ENCODE assay signal across 23 cellular contexts in the genomic region with DNA sequence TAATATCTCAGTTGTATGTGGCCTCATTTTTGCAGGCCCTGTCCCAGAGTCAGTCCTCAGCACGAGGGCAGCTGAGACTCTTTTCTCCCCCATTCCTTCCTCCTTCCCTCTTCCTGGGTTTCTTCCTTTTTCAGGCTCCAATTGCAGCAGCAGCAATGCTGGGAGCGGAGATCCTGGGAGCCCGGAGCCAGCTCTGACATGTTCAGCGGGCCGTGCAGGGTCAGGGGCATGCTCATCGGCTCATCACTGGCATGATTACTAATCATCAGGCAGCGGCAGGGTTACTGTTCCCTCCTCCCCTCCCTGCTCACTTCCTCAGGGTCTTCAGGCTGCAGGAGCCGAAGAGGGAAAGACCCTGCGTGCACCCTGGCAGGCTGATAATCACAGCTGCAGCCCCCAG. TPM values are rescaled to one million over a fixed set of nuclear protein-coding genes. Genes with fewer than 3 reads are reported as not detected.
DNase-seq lines count a peak whose midpoint lies in the region; ATAC-seq and TF ChIP-seq lines count a peak whose summit lies in the region.
"Had no signal": no experiment of that assay in that cellular context is flagged by ENCODE, and none has a peak within 500 bp of the region (broad histone marks: within the 10 kb centered on the region; RNA-seq: fewer than 3 reads in every experiment).

No MANE protein-coding gene starts in this region.

- no peaks in the 10 kb centered on the region for H3K36me3 Mint-ChIP-seq in activated naive CD8-positive, alpha-beta T cell
- no peaks in the 10 kb centered on the region for H3K36me3 Mint-ChIP-seq in activated naive CD8-positive, alpha-beta T cell treated with anti-CD3 and anti-CD28 coated beads for 36 hours
- H3K36me3 Mint-ChIP-seq in nephron (ENCODE audit: low read depth) = no peaks in the 10 kb centered on the region
- H3K36me3 Mint-ChIP-seq: CD4-positive, alpha-beta memory T cell had no signal

- no peak for TF ChIP-seq CTCF in foreskin keratinocyte (conservative IDR thresholded peaks at IDR 0.05)
- TF ChIP-seq CTCF in nephron (IDR thresholded peaks at IDR 0.05; ENCODE audit: unreplicated experiment in 3 of 3) = no peak

- H3K4me1 ChIP-seq in foreskin keratinocyte = peaks cover 16% of the 10 kb centered on the region
- no peaks in the 10 kb centered on the region for H3K4me1 ChIP-seq in effector memory CD4-positive, alpha-beta T cell (ENCODE audit: control insufficient read depth, insufficient read depth, low read length, poor library complexity, severe bottlenecking)
- H3K4me1 ChIP-seq: HAP-1 had no signal

- H3K9me3 Mint-ChIP-seq in activated naive CD8-positive, alpha-beta T cell (ENCODE audit: low read depth) = no peaks in the 10 kb centered on the region
- H3K9me3 Mint-ChIP-seq in activated naive CD8-positive, alpha-beta T cell treated with anti-CD3 and anti-CD28 coated beads for 36 hours = peaks cover 1% of the 10 kb centered on the region
- H3K9me3 Mint-ChIP-seq in nephron = no peaks in the 10 kb centered on the region

- H3K27me3 Mint-ChIP-seq in activated naive CD8-positive, alpha-beta T cell = peaks cover 9% of the 10 kb centered on the region
- H3K27me3 Mint-ChIP-seq in activated naive CD8-positive, alpha-beta T cell treated with anti-CD3 and anti-CD28 coated beads for 36 hours = peaks cover 20% of the 10 kb centered on the region
- peaks cover 44% of the 10 kb centered on the region for H3K27me3 Mint-ChIP-seq in nephron (ENCODE audit: low read depth)

- no peaks in the 10 kb centered on the region for H3K9me3 ChIP-seq in effector memory CD4-positive, alpha-beta T cell (ENCODE audit: control insufficient read depth, low read length)
- H3K9me3 ChIP-seq: BLaER1 treated with 17β-estradiol and CSF1 and Interleukin-3, amounts not matched to agents 10 nM and 100 nM; HAP-1 had no signal

- no peak overlapping the region for H3K27ac ChIP-seq in foreskin keratinocyte
- H3K27ac ChIP-seq in effector memory CD4-positive, alpha-beta T cell (ENCODE audit: insufficient read depth, low read length, poor library complexity, severe bottlenecking) = no peak overlapping the region
- H3K27ac ChIP-seq: 22Rv1; BLaER1 treated with 17β-estradiol and CSF1 and Interleukin-3, amounts not matched to agents 10 nM and 100 nM; HL-60; PC-9 had no signal

- no peaks in the 10 kb centered on the region for H3K36me3 ChIP-seq in effector memory CD4-positive, alpha-beta T cell (ENCODE audit: control insufficient read depth, insufficient read depth, low read length)
- H3K36me3 ChIP-seq: BLaER1 treated with 17β-estradiol and CSF1 and Interleukin-3, amounts not matched to agents 10 nM and 100 nM; HAP-1 had no signal

- DNase-seq in activated naive CD8-positive, alpha-beta T cell treated with anti-CD3 and anti-CD28 coated beads for 36 hours = no peak
- DNase-seq in foreskin keratinocyte (peak; percentile 38 to 66), DMS79 (lab: John Stamatoyannopoulos, UW) (no peak), Ammon's horn (ENCODE audit: low spot score) (no peak)
- DNase-seq in activated T-cell treated with anti-CD3 and anti-CD28 coated beads, Interleukin-2, amount 50 U/mL, for 1 hour = no peak
- no peak for DNase-seq in effector memory CD4-positive, alpha-beta T cell
- DNase-seq: ACHN; CD4-positive, alpha-beta memory T cell; NCI-H1092 treated with DMSO at 0.1 percent for 48 hours; NCI-H1436 treated with DMSO at 0.1 percent for 48 hours; NCI-H1930; NCI-H2227 treated with DMSO at 0.1 percent for 48 hours; NCI-H510A treated with DMSO at 0.1 percent for 48 hours; NCI-H748 treated with DMSO at 0.1 percent for 48 hours; PC-9 had no signal

- H3K27ac Mint-ChIP-seq in activated naive CD8-positive, alpha-beta T cell = peak overlapping the region; percentile 12
- no peak overlapping the region for H3K27ac Mint-ChIP-seq in activated naive CD8-positive, alpha-beta T cell treated with anti-CD3 and anti-CD28 coated beads for 36 hours
- H3K27ac Mint-ChIP-seq in nephron = peak overlapping the region in 2 of 3 experiments; percentile 64 to 83
- H3K27ac Mint-ChIP-seq: CD4-positive, alpha-beta memory T cell had no signal

- H3K4me3 ChIP-seq in effector memory CD4-positive, alpha-beta T cell (ENCODE audit: insufficient read depth, low read depth, low read length, poor library complexity, severe bottlenecking) = no peak overlapping the region
- H3K4me3 ChIP-seq: BLaER1 treated with 17β-estradiol and CSF1 and Interleukin-3, amounts not matched to agents 10 nM and 100 nM; HAP-1; PC-9 had no signal

- no peaks in the 10 kb centered on the region for H3K27me3 ChIP-seq in foreskin keratinocyte
- H3K27me3 ChIP-seq in effector memory CD4-positive, alpha-beta T cell (replicated peaks; ENCODE audit: control insufficient read depth, insufficient read depth, low read length, poor library complexity, severe bottlenecking) = peaks cover 3% of the 10 kb centered on the region

- no peaks in the 10 kb centered on the region for H3K4me1 Mint-ChIP-seq in activated naive CD8-positive, alpha-beta T cell (ENCODE audit: low read depth)
- H3K4me1 Mint-ChIP-seq in activated naive CD8-positive, alpha-beta T cell treated with anti-CD3 and anti-CD28 coated beads for 36 hours = no peaks in the 10 kb centered on the region
- H3K4me1 Mint-ChIP-seq in nephron = peaks cover 52% of the 10 kb centered on the region
- H3K4me1 Mint-ChIP-seq: CD4-positive, alpha-beta memory T cell had no signal

- peak; percentile 89 for ATAC-seq in foreskin keratinocyte

- no peak overlapping the region for H3K4me3 Mint-ChIP-seq in activated naive CD8-positive, alpha-beta T cell
- H3K4me3 Mint-ChIP-seq in activated naive CD8-positive, alpha-beta T cell treated with anti-CD3 and anti-CD28 coated beads for 36 hours = no peak overlapping the region
- no peak overlapping the region for H3K4me3 Mint-ChIP-seq in nephron
- H3K4me3 Mint-ChIP-seq: CD4-positive, alpha-beta memory T cell had no signal

RNA-seq across cellular contexts. Expression of a gene that starts 8.0 kb away (rescaled TPM):
- not detected for total RNA-seq in activated naive CD8-positive, alpha-beta T cell treated with anti-CD3 and anti-CD28 coated beads for 36 hours
- total RNA-seq in foreskin keratinocyte = not detected in 2 replicates
- polyA plus RNA-seq in foreskin keratinocyte = not detected in 2 replicates
- total RNA-seq: CD4-positive, alpha-beta memory T cell; G401; HT1080; PC-9 had no signal
- polyA plus RNA-seq: CD4-positive, alpha-beta memory T cell had no signal

Comparison
In these comparisons a context has a peak if more than half of its experiments do, and no peak if none do; other contexts are left out.
1. DNase-seq: peak in foreskin keratinocyte (2 of 2); none in activated naive CD8-positive, alpha-beta T cell treated with anti-CD3 and anti-CD28 coated beads for 36 hours (single experiment), activated T-cell treated with anti-CD3 and anti-CD28 coated beads, Interleukin-2, amount 50 U/mL, for 1 hour (single experiment), DMS79 (single experiment), Ammon's horn (single experiment) and effector memory CD4-positive, alpha-beta T cell (0 of 3).